ENCODE assay signal across 8 cellular contexts in the genomic region with DNA sequence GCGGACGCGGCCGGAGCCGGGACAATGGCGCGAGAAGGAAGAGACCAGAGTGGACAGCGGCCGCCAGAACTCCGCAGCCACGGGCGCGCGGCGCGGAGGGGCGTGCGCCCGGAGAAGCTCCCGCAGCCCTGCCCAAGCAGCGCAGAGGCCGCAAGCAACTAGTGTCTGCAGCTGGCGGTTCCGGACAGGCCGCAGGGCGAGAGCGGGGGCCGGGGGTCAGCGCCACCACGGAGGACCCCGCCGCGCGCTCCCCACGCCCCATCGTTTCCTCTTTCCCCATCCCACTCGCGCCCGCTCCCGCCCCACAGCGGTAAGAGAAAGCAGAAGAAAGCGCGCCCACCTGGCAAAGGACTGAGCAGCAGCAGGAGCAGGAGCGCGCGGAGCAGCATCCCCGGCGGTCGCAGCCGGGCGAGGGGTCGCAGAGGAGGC. TPM values are rescaled to one million over a fixed set of nuclear protein-coding genes. Genes with fewer than 3 reads are reported as not detected.
DNase-seq lines count a peak whose midpoint lies in the region; ATAC-seq and TF ChIP-seq lines count a peak whose summit lies in the region.

No MANE protein-coding gene starts in this region.

- no peak overlapping the region for H3K27ac ChIP-seq in iPS DF 6.9 (ENCODE audit: low read length)
- H3K27ac ChIP-seq in smooth muscle cell (ENCODE audit: low read depth) = no peak overlapping the region

- peak overlapping the region; percentile 73 for H3K9ac ChIP-seq in adipocyte (ENCODE audit: low read length)
- H3K9ac ChIP-seq in smooth muscle cell (ENCODE audit: low read depth) = peak overlapping the region; percentile 16

- H3K36me3 ChIP-seq in MG63 (no peaks in the 10 kb centered on the region; the same call in 1 of the 2 replicates), adipocyte (ENCODE audit: control insufficient read depth, insufficient read depth, low read length, severe bottlenecking) (no peaks in the 10 kb centered on the region), iPS DF 6.9 (ENCODE audit: control insufficient read depth, insufficient read depth, low read length) (no peaks in the 10 kb centered on the region), smooth muscle cell (ENCODE audit: low read depth) (no peaks in the 10 kb centered on the region)

- peaks cover 23% of the 10 kb centered on the region for H3K79me2 ChIP-seq in smooth muscle cell (ENCODE audit: low read depth)

- DNase-seq in NCI-H2081 (lab: John Stamatoyannopoulos, UW) = peak; percentile 35 to 48
- DNase-seq in NCI-H2081 treated with DMSO at 0.1 percent for 48 hours (lab: John Stamatoyannopoulos, UW) = no peak
- peak; percentile 47 for DNase-seq in MG63
- peak; percentile 63 for DNase-seq in adipocyte (ENCODE audit: low read depth)
- DNase-seq in iPS DF 6.9 (ENCODE audit: low read depth, low spot score) = no peak
- peak; percentile 22 for DNase-seq in smooth muscle cell (lab: John Stamatoyannopoulos, UW; ENCODE audit: unreplicated experiment)
- no peak for DNase-seq in pons (ENCODE audit: low spot score)

- no peak for TF ChIP-seq CTCF in smooth muscle cell (IDR thresholded peaks at IDR 0.05; ENCODE audit: borderline replicate concordance, insufficient read depth, poor library complexity, severe bottlenecking)

- H2AFZ ChIP-seq in smooth muscle cell (ENCODE audit: low read depth) = peak overlapping the region; percentile 96

- no peaks in the 10 kb centered on the region for H3K27me3 ChIP-seq in MG63
- H3K27me3 ChIP-seq in adipocyte (replicated peaks; ENCODE audit: control insufficient read depth, insufficient read depth, low read length) = peaks cover 11% of the 10 kb centered on the region
- H3K27me3 ChIP-seq in iPS DF 6.9 (ENCODE audit: control insufficient read depth, insufficient read depth, low read length) = peaks cover 60% of the 10 kb centered on the region
- H3K27me3 ChIP-seq in smooth muscle cell (ENCODE audit: low read depth) = no peaks in the 10 kb centered on the region

- H3K4me3 ChIP-seq in MG63 = peak overlapping the region; percentile 85
- peak overlapping the region; percentile 83 for H3K4me3 ChIP-seq in adipocyte (ENCODE audit: low read length)
- peak overlapping the region; percentile 62 for H3K4me3 ChIP-seq in iPS DF 6.9 (ENCODE audit: low read length)
- H3K4me3 ChIP-seq in smooth muscle cell = peak overlapping the region; percentile 93

- H3K4me1 ChIP-seq in adipocyte (ENCODE audit: control insufficient read depth, insufficient read depth, low read length) (peaks cover 8% of the 10 kb centered on the region), iPS DF 6.9 (ENCODE audit: control insufficient read depth, insufficient read depth, low read length) (peaks cover 2% of the 10 kb centered on the region; the same call in 1 of the 2 replicates), smooth muscle cell (ENCODE audit: low read depth) (peaks cover 40% of the 10 kb centered on the region)

- no peaks in the 10 kb centered on the region for H3K9me3 ChIP-seq in MG63
- H3K9me3 ChIP-seq in adipocyte (ENCODE audit: control insufficient read depth, low read length) = no peaks in the 10 kb centered on the region
- no peaks in the 10 kb centered on the region for H3K9me3 ChIP-seq in iPS DF 6.9 (ENCODE audit: control insufficient read depth, insufficient read depth, low read length)
- no peaks in the 10 kb centered on the region for H3K9me3 ChIP-seq in smooth muscle cell (replicated peaks; ENCODE audit: low read depth)

- H4K20me1 ChIP-seq in smooth muscle cell (ENCODE audit: low read depth) = no peaks in the 10 kb centered on the region

- H3F3A ChIP-seq in smooth muscle cell (ENCODE audit: low read depth) = peaks cover 20% of the 10 kb centered on the region

- ATAC-seq in HG03571 (IDR thresholded peaks at IDR 0.05; ENCODE audit: unreplicated experiment) = no peak

- peak overlapping the region; percentile 99 for H3K4me2 ChIP-seq in smooth muscle cell

- no CpG with 5 or more reads among the region's 52 CpGs for WGBS in iPS DF 6.9 (ENCODE audit: insufficient coverage, insufficient read length)
- under 1% methylated on average over 32 of the region's 52 CpGs for WGBS in smooth muscle cell (ENCODE audit: low lambda C conversion rate)

RNA-seq across cellular contexts. Expression of gene PRTG, which starts 0.4 kb away (rescaled TPM):
- 0.42 and 2.9 TPM in 2 replicates for total RNA-seq in MG63 (2014; rRNA removed; shearing (Covaris generic); ENCODE audit: low replicate concordance)
- total RNA-seq in smooth muscle cell = 7.9 and 17.2 TPM in 2 replicates
- polyA plus RNA-seq in smooth muscle cell = 2.4 and 5.6 TPM in 2 replicates

Comparison
In these comparisons a context has a peak if more than half of its experiments do, and no peak if none do; other contexts are left out.
1. DNase-seq: peak in NCI-H2081 (2 of 2), MG63 (single experiment), adipocyte (single experiment) and smooth muscle cell (single experiment); none in NCI-H2081 treated with DMSO at 0.1 percent for 48 hours (single experiment), iPS DF 6.9 (single experiment) and pons (single experiment).
2. Peak in every context shown above with its lines, with median percentiles within 50 percentile points of each other: H3K4me3 ChIP-seq.